ENCODE assay signal across 16 cellular contexts in genomic region chr1:219539645-219540254, GRCh38.
DNase-seq lines count a peak whose midpoint lies in the region; ATAC-seq, FAIRE-seq and TF ChIP-seq lines count a peak whose summit lies in the region.
"Had no signal": no experiment of that assay in that cellular context is flagged by ENCODE, and none has a peak within 500 bp of the region (broad histone marks: within the 10 kb centered on the region; RNA-seq: fewer than 3 reads in every experiment).

No MANE protein-coding gene starts in this region.

- peaks cover 4% of the 10 kb centered on the region; the same call in 1 of the 2 replicates for H3K4me1 ChIP-seq in GM12878 (ENCODE audit: control insufficient read depth, insufficient read depth, low read length)
- H3K4me1 ChIP-seq in esophagus squamous epithelium: no peaks in the 10 kb centered on the region

- no peak for FAIRE-seq in GM12878 (lab: Jason Lieb, UNC)
- FAIRE-seq: K562 had no signal

- BruUV-seq in GM12878 (replicated peaks; lab: Mats Ljungman, UMichigan): no TSS peak

- no peak overlapping the region for H3K4me2 ChIP-seq in GM12878 (ENCODE audit: control insufficient read depth, insufficient read depth)
- H3K4me2 ChIP-seq: BLaER1 treated with 17β-estradiol and CSF1 and Interleukin-3, amounts not matched to agents 10 nM and 100 nM had no signal

- H3K4me3 ChIP-seq in GM12878 (no peak overlapping the region), esophagus squamous epithelium (no peak overlapping the region)
- H3K4me3 ChIP-seq: BLaER1 treated with 17β-estradiol and CSF1 and Interleukin-3, amounts not matched to agents 10 nM and 100 nM; K562 had no signal

- no peaks in the 10 kb centered on the region for H4K20me1 ChIP-seq in GM12878 (ENCODE audit: control insufficient read depth, insufficient read depth)
- H4K20me1 ChIP-seq: BLaER1 treated with 17β-estradiol and CSF1 and Interleukin-3, amounts not matched to agents 10 nM and 100 nM had no signal

- H3K79me2 ChIP-seq in GM12878 (ENCODE audit: control insufficient read depth, insufficient read depth, low read length): no peaks in the 10 kb centered on the region

- H3K27me3 ChIP-seq in GM12878 (replicated peaks in 1 of 2; ENCODE audit: control insufficient read depth in 2 of 2, insufficient read depth in 2 of 2, low read length in 1 of 2): no peaks in the 10 kb centered on the region
- no peaks in the 10 kb centered on the region for H3K27me3 ChIP-seq in esophagus squamous epithelium
- H3K27me3 ChIP-seq: BLaER1 treated with 17β-estradiol and CSF1 and Interleukin-3, amounts not matched to agents 10 nM and 100 nM had no signal

- no peak for TF ChIP-seq RAD21 in GM12878 (IDR thresholded peaks at IDR 0.05; ENCODE audit: insufficient read depth, low read depth, low read length)

- CTCF ChIA-PET in GM12878 (lab: Yijun Ruan, JAX): no interaction called here

- H3K27ac ChIP-seq in GM12878 (ENCODE audit: control insufficient read depth, insufficient read depth) (no peak overlapping the region), esophagus squamous epithelium (no peak overlapping the region)
- H3K27ac ChIP-seq: BLaER1 treated with 17β-estradiol and CSF1 and Interleukin-3, amounts not matched to agents 10 nM and 100 nM; HL-60 had no signal

- no peak overlapping the region for H2AFZ ChIP-seq in GM12878 (ENCODE audit: control insufficient read depth, low read depth, low read length)

- DNase-seq in GM12878 (ENCODE audit: low read depth, low spot score) (no peak), AG08396 (ENCODE audit: low spot score) (no peak), esophagus squamous epithelium (lab: John Stamatoyannopoulos, UW) (no peak), NCI-H1436 (lab: John Stamatoyannopoulos, UW) (no peak)
- no peak for DNase-seq in stimulated activated CD4-positive, alpha-beta T cell treated with anti-CD3 and anti-CD28 coated beads, Interleukin-2, amount 100 ng/mL, for 24 hours
- DNase-seq: Calu3; CD4-positive, alpha-beta T cell; DMS 273 treated with DMSO at 0.1 percent for 48 hours; GOT3; H9; Karpas-422 had no signal

- in situ Hi-C loops in GM12878 (cut with MboI): no loop called here

- ATAC-seq in GM19395 (IDR thresholded peaks at IDR 0.05; ENCODE audit: unreplicated experiment) (peak; percentile 56), HG03025 (IDR thresholded peaks at IDR 0.05; ENCODE audit: low FRiP score, unreplicated experiment) (peak; percentile 47), GM12878 (no peak)
- ATAC-seq: K562 had no signal

- no peak overlapping the region for H3K9ac ChIP-seq in GM12878 (ENCODE audit: control insufficient read depth, insufficient read depth, low read length)
- H3K9ac ChIP-seq: BLaER1 treated with 17β-estradiol and CSF1 and Interleukin-3, amounts not matched to agents 10 nM and 100 nM had no signal

- SMC1A ChIA-PET in GM12878 (lab: Charles Lee; ENCODE audit: uncharacterized antibody, unreplicated experiment): interaction anchor here (1.3 to 1.6 kb wide), 2 partner anchors 10 to 11 kb away, joined by 3 to 4 read pairs; no protein-coding TSS in a partner anchor

- POLR2A ChIA-PET in GM12878 (lab: Charles Lee): no interaction called here

- 21% methylated on average over 3 of the region's 3 CpGs for WGBS in GM12878 (ENCODE audit: insufficient coverage, insufficient replicate concordance, low lambda C conversion rate, missing lambda C conversion rate)
- WGBS in esophagus squamous epithelium, 2 donors: 41 to 71% methylated on average over 3 of the region's 3 CpGs

- no peak for TF ChIP-seq POLR2A in GM12878 (IDR thresholded peaks at IDR 0.05; ENCODE audit: low read depth, low read length)
- TF ChIP-seq POLR2A in esophagus squamous epithelium (IDR thresholded peaks at IDR 0.05): no peak

- intact Hi-C loops in GM12878 (cut with micrococcal nuclease; ENCODE audit: unreplicated experiment) (no loop called here), esophagus squamous epithelium (cut with DNase I) (no loop called here)

- TF ChIP-seq CTCF in GM12878 (IDR thresholded peaks at IDR 0.05 in 2 of 3, conservative IDR thresholded peaks at IDR 0.05 in 1 of 3; ENCODE audit: control insufficient read depth in 2 of 3, extremely low read depth in 1 of 3, insufficient read depth in 1 of 3, low read depth in 3 of 3, low read length in 3 of 3) (no peak), esophagus squamous epithelium (IDR thresholded peaks at IDR 0.05) (no peak)

- RAD21 ChIA-PET in GM12878 (lab: Charles Lee; ENCODE audit: unreplicated experiment): no interaction called here

- H3K36me3 ChIP-seq in GM12878 (ENCODE audit: control insufficient read depth in 2 of 2, insufficient read depth in 2 of 2, low read length in 1 of 2): no peaks in the 10 kb centered on the region
- no peaks in the 10 kb centered on the region for H3K36me3 ChIP-seq in esophagus squamous epithelium
- H3K36me3 ChIP-seq: BLaER1 treated with 17β-estradiol and CSF1 and Interleukin-3, amounts not matched to agents 10 nM and 100 nM had no signal

- H3K9me3 ChIP-seq in GM12878 (replicated peaks; ENCODE audit: control insufficient read depth, insufficient read depth, low read length) (no peaks in the 10 kb centered on the region), esophagus squamous epithelium (no peaks in the 10 kb centered on the region)
- H3K9me3 ChIP-seq: BLaER1 treated with 17β-estradiol and CSF1 and Interleukin-3, amounts not matched to agents 10 nM and 100 nM had no signal

- TF ChIP-seq EP300 in GM12878 (IDR thresholded peaks at IDR 0.05; ENCODE audit: borderline replicate concordance in 1 of 2, control insufficient read depth in 1 of 2, low read depth in 2 of 2, low read length in 2 of 2): no peak

TF ChIP-seq in GM12878, 131 proteins besides CTCF, POLR2A, EP300 and RAD21:
- TF ChIP-seq SIN3A (IDR thresholded peaks at IDR 0.05; ENCODE audit: low read depth, low read length): no peak
- TF ChIP-seq SPI1 (IDR thresholded peaks at IDR 0.05; ENCODE audit: borderline replicate concordance, insufficient read depth, low read depth, low read length): peak; percentile 60
